ENCODE assay signal across 2 cellular contexts in genomic region chr6:134481953-134482352, GRCh38.
TF ChIP-seq lines count a peak whose summit lies in the region.

No MANE protein-coding gene starts in this region.

TF ChIP-seq in H1, 55 proteins besides CTCF, POLR2A, EP300 and RAD21:
- no peak for TF ChIP-seq MAFK (IDR thresholded peaks at IDR 0.05; ENCODE audit: low read depth, low read length)
- no peak for TF ChIP-seq CBX8 (IDR thresholded peaks at IDR 0.05; ENCODE audit: borderline replicate concordance, low read depth, low read length)
- no peak for TF ChIP-seq RFX5 (IDR thresholded peaks at IDR 0.05; ENCODE audit: borderline replicate concordance, low read depth, low read length)
- TF ChIP-seq RXRA (IDR thresholded peaks at IDR 0.05; ENCODE audit: insufficient read depth, low read depth, low read length), result no peak
- TF ChIP-seq SRF (IDR thresholded peaks at IDR 0.05; ENCODE audit: low read depth, low read length), result no peak
- no peak for TF ChIP-seq EGR1 (IDR thresholded peaks at IDR 0.05; ENCODE audit: borderline replicate concordance, low read depth, low read length)
- no peak for TF ChIP-seq KDM4A (IDR thresholded peaks at IDR 0.05; ENCODE audit: low read depth, low read length, severe bottlenecking)
- no peak for TF ChIP-seq ASH2L (IDR thresholded peaks at IDR 0.05; ENCODE audit: low read length)
- no peak for TF ChIP-seq MAX (IDR thresholded peaks at IDR 0.05)
- TF ChIP-seq POLR2AphosphoS5 (IDR thresholded peaks at IDR 0.05; ENCODE audit: low read depth, low read length), result no peak
- no peak for TF ChIP-seq SIX5 (IDR thresholded peaks at IDR 0.05; ENCODE audit: low read depth, low read length)

TF ChIP-seq in HepG2, 621 proteins besides CTCF, POLR2A, EP300 and RAD21 (continued from another document):
- TF ChIP-seq CREB1 (IDR thresholded peaks at IDR 0.05) (peak; percentile 62), CREB1 (CRISPR knock-in tag; IDR thresholded peaks at IDR 0.05) (no peak), PPARG (CRISPR knock-in tag; conservative IDR thresholded peaks at IDR 0.05) (no peak), TFDP2 (CRISPR knock-in tag; IDR thresholded peaks at IDR 0.05) (no peak), SALL1 (CRISPR knock-in tag; IDR thresholded peaks at IDR 0.05) (no peak), KLF13 (CRISPR knock-in tag; IDR thresholded peaks at IDR 0.05) (no peak), ZBTB25 (CRISPR knock-in tag; IDR thresholded peaks at IDR 0.05) (no peak), MXI1 (IDR thresholded peaks at IDR 0.05; ENCODE audit: borderline replicate concordance, low read depth, low read length) (no peak), KLF12 (CRISPR knock-in tag; IDR thresholded peaks at IDR 0.05; ENCODE audit: borderline replicate concordance) (no peak), MAX (IDR thresholded peaks at IDR 0.05) (no peak), KMT2A (CRISPR knock-in tag; IDR thresholded peaks at IDR 0.05) (no peak), TIGD3 (CRISPR knock-in tag; IDR thresholded peaks at IDR 0.05; ENCODE audit: borderline replicate concordance) (no peak), ATF7 (IDR thresholded peaks at IDR 0.05) (peak; percentile 52; the same call in 1 of the 2 replicates), ATF7 (CRISPR knock-in tag; IDR thresholded peaks at IDR 0.05) (no peak), ERF (CRISPR knock-in tag; IDR thresholded peaks at IDR 0.05) (no peak), TBP (CRISPR knock-in tag; IDR thresholded peaks at IDR 0.05) (no peak)
TF ChIP-seq in HepG2: peak in this region for 2.
